ENCODE assay signal across 1 cellular context in genomic region chr12:27696864-27697564, GRCh38.
TF ChIP-seq lines count a peak whose summit lies in the region.

No MANE protein-coding gene starts in this region.

TF ChIP-seq in liver, 16 proteins besides CTCF, POLR2A, EP300 and RAD21 (continued from another document):
- no peak for TF ChIP-seq GABPA (IDR thresholded peaks at IDR 0.05 in 1 of 2, conservative IDR thresholded peaks at IDR 0.05 in 1 of 2)
- TF ChIP-seq FOXA2 (IDR thresholded peaks at IDR 0.05): no peak
- no peak for TF ChIP-seq TAF1 (conservative IDR thresholded peaks at IDR 0.05)
- no peak for TF ChIP-seq NR2F2 (IDR thresholded peaks at IDR 0.05)
- peak; percentile 57 for TF ChIP-seq SP1 (IDR thresholded peaks at IDR 0.05)
- no peak for TF ChIP-seq ZBTB33 (IDR thresholded peaks at IDR 0.05)
- TF ChIP-seq ATF3 (IDR thresholded peaks at IDR 0.05): peak; percentile 84
- no peak for TF ChIP-seq EGR1 (IDR thresholded peaks at IDR 0.05; ENCODE audit: low read depth in 2 of 2)
- peak; percentile 36 to 62 for TF ChIP-seq JUND (IDR thresholded peaks at IDR 0.05)
- TF ChIP-seq FOXA1 (IDR thresholded peaks at IDR 0.05): no peak
- peak in 1 of 2 donors; percentile 44 for TF ChIP-seq RXRA (IDR thresholded peaks at IDR 0.05)
- peak; percentile 72 for TF ChIP-seq HNF4G (IDR thresholded peaks at IDR 0.05)
- TF ChIP-seq MAX (IDR thresholded peaks at IDR 0.05): peak; percentile 44
- TF ChIP-seq HNF4A (conservative IDR thresholded peaks at IDR 0.05): peak; percentile 92 to 94
- TF ChIP-seq REST (IDR thresholded peaks at IDR 0.05): no peak
